34 cellular contexts compared by ENCODE assay signal in the genomic region with DNA sequence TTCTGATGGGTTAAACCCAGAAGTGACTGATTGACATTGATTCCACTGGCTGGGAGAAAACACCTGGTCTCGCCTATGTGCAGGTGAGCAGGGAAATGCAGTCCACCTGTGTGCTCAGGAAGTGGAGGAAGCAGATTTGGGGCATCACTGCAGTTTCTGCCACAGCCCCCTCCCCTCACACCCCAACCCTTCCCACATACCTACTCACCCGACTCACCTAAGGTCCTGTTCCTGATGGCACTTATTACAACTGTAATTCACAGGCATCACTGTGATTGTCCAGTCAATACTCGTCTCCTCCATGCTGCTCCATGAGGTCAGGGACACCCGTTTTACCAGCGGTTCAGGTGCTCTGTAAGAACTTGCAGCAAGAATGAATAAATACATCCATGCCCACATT.
DNase-seq lines count a peak whose midpoint lies in the region; ATAC-seq and TF ChIP-seq lines count a peak whose summit lies in the region.
"Had no signal": no experiment of that assay in that cellular context is flagged by ENCODE, and none has a peak within 500 bp of the region (broad histone marks: within the 10 kb centered on the region; RNA-seq: fewer than 3 reads in every experiment).

No MANE protein-coding gene starts in this region.

- H3K27me3 ChIP-seq in KMS-11 (ENCODE audit: insufficient read depth, low read depth), result no peaks in the 10 kb centered on the region
- no peaks in the 10 kb centered on the region for H3K27me3 ChIP-seq in MM.1S (replicated peaks; ENCODE audit: insufficient read depth, low read length)
- H3K27me3 ChIP-seq: BE2C; BLaER1; BLaER1 treated with 17β-estradiol and CSF1 and Interleukin-3, amounts not matched to agents 10 nM and 100 nM had no signal

- H3K27me3 Mint-ChIP-seq in progenitor cell of endocrine pancreas, result peaks cover 22% of the 10 kb centered on the region
- H3K27me3 Mint-ChIP-seq: B cell; CD4-positive, alpha-beta memory T cell; CD4-positive, alpha-beta T cell; CD4-positive, CD25-positive, alpha-beta regulatory T cell; CD8-positive, alpha-beta memory T cell had no signal

- no peaks in the 10 kb centered on the region for H3K79me2 ChIP-seq in KMS-11 (ENCODE audit: insufficient read depth, low read depth)
- H3K79me2 ChIP-seq in MM.1S (ENCODE audit: low read length), result peaks cover 33% of the 10 kb centered on the region

- H3K4me2 ChIP-seq in KMS-11, result peak overlapping the region; percentile 79
- peak overlapping the region; percentile 74 for H3K4me2 ChIP-seq in MM.1S (ENCODE audit: low read depth, low read length)
- H3K4me2 ChIP-seq: A549; BLaER1; BLaER1 treated with 17β-estradiol and CSF1 and Interleukin-3, amounts not matched to agents 10 nM and 100 nM had no signal

- intact Hi-C loops in left colon (cut with DNase I, micrococcal nuclease), result no loop called here

- H3K9me2 ChIP-seq in MM.1S (replicated peaks; ENCODE audit: insufficient read depth, low read length), result no peaks in the 10 kb centered on the region

- H3K9ac ChIP-seq in KMS-11 (no peak overlapping the region; the same call in 1 of the 2 replicates), MM.1S (ENCODE audit: low read length) (peak overlapping the region; percentile 68)
- H3K9ac ChIP-seq: BLaER1; BLaER1 treated with 17β-estradiol and CSF1 and Interleukin-3, amounts not matched to agents 10 nM and 100 nM had no signal

- ATAC-seq in left colon (no peak), left lobe of liver (no peak)
- ATAC-seq: A549; CD8-positive, alpha-beta T cell had no signal

- H2AFZ ChIP-seq in KMS-11 (ENCODE audit: low read depth) (no peak overlapping the region), MM.1S (ENCODE audit: low read length) (no peak overlapping the region)

- H3K36me3 ChIP-seq in KMS-11 (ENCODE audit: insufficient read depth) (no peaks in the 10 kb centered on the region), MM.1S (replicated peaks; ENCODE audit: insufficient read depth, low read length) (0 out of 2 replicates have a peak, but pooled peaks cover 2% of the 10 kb centered on the region)
- H3K36me3 ChIP-seq: BE2C; BLaER1; BLaER1 treated with 17β-estradiol and CSF1 and Interleukin-3, amounts not matched to agents 10 nM and 100 nM had no signal

- H3K9me3 Mint-ChIP-seq in progenitor cell of endocrine pancreas (ENCODE audit: low read depth), result peaks cover 4% of the 10 kb centered on the region
- H3K9me3 Mint-ChIP-seq: CD8-positive, alpha-beta T cell had no signal

- peaks cover 56% of the 10 kb centered on the region for H3F3A ChIP-seq in MM.1S (ENCODE audit: insufficient read depth, low read length)

- no peaks in the 10 kb centered on the region for H3K9me3 ChIP-seq in MM.1S (replicated peaks; ENCODE audit: insufficient read depth, low read length)
- H3K9me3 ChIP-seq: A549; BE2C; BLaER1; BLaER1 treated with 17β-estradiol and CSF1 and Interleukin-3, amounts not matched to agents 10 nM and 100 nM; Caco-2 had no signal

- H3K4me1 Mint-ChIP-seq in progenitor cell of endocrine pancreas (ENCODE audit: low read depth), result peaks cover 3% of the 10 kb centered on the region
- H3K4me1 Mint-ChIP-seq: B cell; CD14-positive monocyte; CD4-positive, alpha-beta memory T cell; CD4-positive, CD25-positive, alpha-beta regulatory T cell; CD8-positive, alpha-beta memory T cell had no signal

- H3K4me3 Mint-ChIP-seq in progenitor cell of endocrine pancreas (ENCODE audit: low read depth), result no peak overlapping the region
- H3K4me3 Mint-ChIP-seq: B cell; CD14-positive monocyte; CD4-positive, alpha-beta memory T cell; CD4-positive, alpha-beta T cell; CD4-positive, CD25-positive, alpha-beta regulatory T cell; CD8-positive, alpha-beta memory T cell; CD8-positive, alpha-beta T cell had no signal

- H3K4me3 ChIP-seq in KMS-11 (IDR thresholded peaks at IDR 0.05; ENCODE audit: insufficient read depth, low read depth, low read length) (no peak overlapping the region), MM.1S (ENCODE audit: low read length) (peak overlapping the region; percentile 23)
- H3K4me3 ChIP-seq: A549; BLaER1; BLaER1 treated with 17β-estradiol and CSF1 and Interleukin-3, amounts not matched to agents 10 nM and 100 nM had no signal

- TF ChIP-seq CTCF in KMS-11 (conservative IDR thresholded peaks at IDR 0.05; ENCODE audit: low read depth, low read length) (no peak), MM.1S (IDR thresholded peaks at IDR 0.05; ENCODE audit: low read length) (no peak), progenitor cell of endocrine pancreas (IDR thresholded peaks at IDR 0.05; ENCODE audit: unreplicated experiment) (no peak)

- H4K20me1 ChIP-seq in KMS-11 (ENCODE audit: insufficient read depth) (no peaks in the 10 kb centered on the region), MM.1S (ENCODE audit: insufficient read depth, low read length) (no peaks in the 10 kb centered on the region)
- H4K20me1 ChIP-seq: BLaER1; BLaER1 treated with 17β-estradiol and CSF1 and Interleukin-3, amounts not matched to agents 10 nM and 100 nM had no signal

- H3K4me1 ChIP-seq in KMS-11 (ENCODE audit: low read depth, poor library complexity, severe bottlenecking) (peaks cover 59% of the 10 kb centered on the region), MM.1S (ENCODE audit: low read length) (peaks cover 72% of the 10 kb centered on the region)
- H3K4me1 ChIP-seq: A549; BE2C; BLaER1; BLaER1 treated with 17β-estradiol and CSF1 and Interleukin-3, amounts not matched to agents 10 nM and 100 nM; Caco-2 had no signal

- no peak overlapping the region for H3K27ac Mint-ChIP-seq in progenitor cell of endocrine pancreas
- H3K27ac Mint-ChIP-seq: B cell; CD14-positive monocyte; CD4-positive, alpha-beta memory T cell; CD4-positive, alpha-beta T cell; CD4-positive, CD25-positive, alpha-beta regulatory T cell; CD8-positive, alpha-beta T cell had no signal

- no peaks in the 10 kb centered on the region for H3K36me3 Mint-ChIP-seq in progenitor cell of endocrine pancreas (ENCODE audit: insufficient read depth)
- H3K36me3 Mint-ChIP-seq: CD14-positive monocyte; CD4-positive, alpha-beta memory T cell; CD4-positive, CD25-positive, alpha-beta regulatory T cell; CD8-positive, alpha-beta memory T cell; CD8-positive, alpha-beta T cell had no signal

- DNase-seq in MM.1S (peak; percentile 74), RPMI8226 (peak; percentile 69), islet precursor cell (peak; percentile 13), progenitor cell of endocrine pancreas (ENCODE audit: low spot score, unreplicated experiment) (no peak), NCI-H1417 treated with DMSO at 0.1 percent for 48 hours (lab: John Stamatoyannopoulos, UW) (no peak), left colon (no peak), left lobe of liver (ENCODE audit: low spot score) (no peak)
- DNase-seq: 8988T; ACHN; AML-193; BE2C; C1 segment of cervical spinal cord; Caco-2; Calu3; CD4-positive, alpha-beta memory T cell; CD4-positive, alpha-beta T cell; CD4-positive, CD25-positive, alpha-beta regulatory T cell; CD8-positive, alpha-beta memory T cell; CD8-positive, alpha-beta T cell; COR-L47; DMS 273 treated with DMSO at 0.1 percent for 48 hours; DMS153; DMS53; DMS79; DND-41; EL had no signal

- H3K27ac ChIP-seq in KMS-11 (peak overlapping the region; percentile 27; the same call in 1 of the 2 replicates), MM.1S (ENCODE audit: low read length) (peak overlapping the region; percentile 90)
- H3K27ac ChIP-seq: 22Rv1; A549; BLaER1; BLaER1 treated with 17β-estradiol and CSF1 and Interleukin-3, amounts not matched to agents 10 nM and 100 nM; C4-2B had no signal

Comparison
In these comparisons a context has a peak if more than half of its experiments do, and no peak if none do; other contexts are left out.
1. DNase-seq: peak in MM.1S (single experiment), RPMI8226 (single experiment) and islet precursor cell (single experiment); none in progenitor cell of endocrine pancreas (single experiment), NCI-H1417 treated with DMSO at 0.1 percent for 48 hours (single experiment), left colon (0 of 2) and left lobe of liver (single experiment).